22 cellular contexts compared by ENCODE assay signal in the genomic region with DNA sequence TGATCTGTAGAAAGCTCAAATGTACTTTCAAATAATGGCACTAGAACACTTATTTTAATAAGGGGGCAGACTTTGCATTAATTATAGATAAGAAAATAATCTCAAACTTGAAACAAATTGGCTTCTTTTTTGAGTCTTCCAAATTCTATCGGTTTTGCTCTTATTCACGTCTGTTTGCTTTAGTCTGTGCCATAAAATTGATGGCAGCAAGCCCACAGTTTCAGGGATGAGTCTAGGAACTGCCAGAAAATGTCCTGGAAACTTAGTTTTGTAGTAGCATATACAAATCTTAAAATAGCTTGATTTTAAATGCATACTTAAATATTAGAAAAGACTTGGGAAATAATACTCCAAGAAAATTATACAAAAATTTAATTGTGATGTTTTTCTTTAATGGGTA. TPM values are rescaled to one million over a fixed set of nuclear protein-coding genes. Genes with fewer than 3 reads are reported as not detected.
"Had no signal": no experiment of that assay in that cellular context is flagged by ENCODE, and none has a peak within 500 bp of the region (broad histone marks: within the 10 kb centered on the region; RNA-seq: fewer than 3 reads in every experiment).

No MANE protein-coding gene starts in this region.

- H3K4me1 ChIP-seq: breast epithelium, esophagus squamous epithelium, gastrocnemius medialis, spleen, tibial nerve had no signal

- DNase-seq: activated CD4-positive, alpha-beta memory T cell treated with anti-CD3 and anti-CD28 coated beads, Interleukin-2, amount 10 ng/mL, durations not matched to agents 7 days and 5 days; activated CD4-positive, alpha-beta T cell treated with anti-CD3 and anti-CD28 coated beads, Interleukin-2, amount 10 ng/mL, durations not matched to agents 7 days and 5 days; activated CD4-positive, CD25-positive, alpha-beta regulatory T cell treated with anti-CD3 and anti-CD28 coated beads, Interleukin-2, amount 50 U/mL, for 72 hours; activated gamma-delta T cell treated with Interleukin-2 at 50 U/mL for 16 hours; activated naive CD4-positive, alpha-beta T cell treated with anti-CD3 and anti-CD28 coated beads, Interleukin-2, amount 50 U/mL, for 16 hours; activated T-cell treated with anti-CD3 and anti-CD28 coated beads, Interleukin-2, amount 50 U/mL, for 4 hours; amniotic stem cell; central memory CD4-positive, alpha-beta T cell; endodermal cell; esophagus squamous epithelium; gastrocnemius medialis; glutamatergic neuron; left ventricle myocardium superior; posterior cingulate gyrus; right cardiac atrium; spleen; stimulated activated naive CD4-positive, alpha-beta T cell treated with Interleukin-2 at 50 U/mL for 16 hours had no signal

- H3K27me3 ChIP-seq: breast epithelium, esophagus squamous epithelium, gastrocnemius medialis, spleen, tibial nerve had no signal

- H3K4me3 ChIP-seq: breast epithelium, esophagus squamous epithelium, gastrocnemius medialis, mucosa of descending colon, spleen, tibial nerve had no signal

- ATAC-seq: activated T-cell treated with anti-CD3 and anti-CD28 coated beads, Interleukin-2, amount 50 U/mL, for 4 hours; activated T-helper 17 cell treated with anti-CD3 and anti-CD28 coated beads, Interleukin-2, amount 50 U/mL, for 72 hours; gastrocnemius medialis; left ventricle myocardium superior; mucosa of descending colon; natural killer cell treated with Interleukin-12 subunit alpha and Interleukin-12 subunit beta and Interleukin-15 and Interleukin-18, amount 100 ng/mL, for 72 hours; right cardiac atrium had no signal

- H3K36me3 ChIP-seq: breast epithelium, esophagus squamous epithelium, gastrocnemius medialis, spleen, tibial nerve had no signal

- H3K27ac ChIP-seq: breast epithelium, esophagus squamous epithelium, gastrocnemius medialis, spleen, tibial nerve had no signal

- H3K9me3 ChIP-seq: breast epithelium, esophagus squamous epithelium, gastrocnemius medialis, mucosa of descending colon, tibial nerve had no signal

RNA-seq across cellular contexts. Expression of gene BCHE, which starts 39.7 kb away (rescaled TPM):
- total RNA-seq: activated CD4-positive, alpha-beta memory T cell treated with anti-CD3 and anti-CD28 coated beads, Interleukin-2, amount 10 ng/mL, durations not matched to agents 7 days and 5 days; activated CD4-positive, alpha-beta T cell treated with anti-CD3 and anti-CD28 coated beads, Interleukin-2, amount 10 ng/mL, durations not matched to agents 7 days and 5 days; activated T-cell treated with anti-CD3 and anti-CD28 coated beads, Interleukin-2, amount 50 U/mL, for 4 hours; activated T-helper 17 cell treated with anti-CD3 and anti-CD28 coated beads, Interleukin-2, amount 50 U/mL, for 72 hours; natural killer cell treated with Interleukin-12 subunit alpha and Interleukin-12 subunit beta and Interleukin-15 and Interleukin-18, amount 100 ng/mL, for 72 hours had no signal
